Comparison of ENCODE assay signal across 1 cellular context in the genomic region with DNA sequence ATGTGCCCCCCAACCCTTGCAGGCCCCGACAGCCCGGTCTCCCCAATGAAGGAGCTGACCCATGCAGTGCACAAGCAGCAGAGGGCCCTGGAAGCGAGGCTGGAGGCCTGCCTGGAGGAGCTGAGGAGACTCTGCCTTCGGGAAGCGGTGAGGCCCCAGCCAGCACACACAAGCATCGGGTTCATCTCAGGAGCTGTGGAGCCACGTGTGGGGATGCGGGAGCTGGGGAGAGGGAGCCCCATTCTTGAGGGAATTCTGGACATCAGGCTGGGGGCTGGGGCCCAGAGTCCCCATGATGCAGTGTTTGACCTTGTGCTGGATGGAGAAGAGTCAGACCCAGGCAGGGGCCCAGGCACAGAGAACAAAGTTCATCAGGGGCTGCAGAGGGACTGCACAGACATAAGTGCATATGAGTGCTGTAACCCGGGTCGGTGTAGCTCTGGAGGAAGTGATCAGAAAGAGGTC.
TF ChIP-seq lines count a peak whose summit lies in the region.

No MANE protein-coding gene starts in this region.

TF ChIP-seq in WTC11, 78 proteins besides CTCF, POLR2A, EP300 and RAD21 (continued from another document):
- TF ChIP-seq, protein P1, sequence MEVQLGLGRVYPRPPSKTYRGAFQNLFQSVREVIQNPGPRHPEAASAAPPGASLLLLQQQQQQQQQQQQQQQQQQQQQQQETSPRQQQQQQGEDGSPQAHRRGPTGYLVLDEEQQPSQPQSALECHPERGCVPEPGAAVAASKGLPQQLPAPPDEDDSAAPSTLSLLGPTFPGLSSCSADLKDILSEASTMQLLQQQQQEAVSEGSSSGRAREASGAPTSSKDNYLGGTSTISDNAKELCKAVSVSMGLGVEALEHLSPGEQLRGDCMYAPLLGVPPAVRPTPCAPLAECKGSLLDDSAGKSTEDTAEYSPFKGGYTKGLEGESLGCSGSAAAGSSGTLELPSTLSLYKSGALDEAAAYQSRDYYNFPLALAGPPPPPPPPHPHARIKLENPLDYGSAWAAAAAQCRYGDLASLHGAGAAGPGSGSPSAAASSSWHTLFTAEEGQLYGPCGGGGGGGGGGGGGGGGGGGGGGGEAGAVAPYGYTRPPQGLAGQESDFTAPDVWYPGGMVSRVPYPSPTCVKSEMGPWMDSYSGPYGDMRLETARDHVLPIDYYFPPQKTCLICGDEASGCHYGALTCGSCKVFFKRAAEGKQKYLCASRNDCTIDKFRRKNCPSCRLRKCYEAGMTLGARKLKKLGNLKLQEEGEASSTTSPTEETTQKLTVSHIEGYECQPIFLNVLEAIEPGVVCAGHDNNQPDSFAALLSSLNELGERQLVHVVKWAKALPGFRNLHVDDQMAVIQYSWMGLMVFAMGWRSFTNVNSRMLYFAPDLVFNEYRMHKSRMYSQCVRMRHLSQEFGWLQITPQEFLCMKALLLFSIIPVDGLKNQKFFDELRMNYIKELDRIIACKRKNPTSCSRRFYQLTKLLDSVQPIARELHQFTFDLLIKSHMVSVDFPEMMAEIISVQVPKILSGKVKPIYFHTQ (CRISPR knock-in tag; IDR thresholded peaks at IDR 0.05), result no peak
